Comparison of ENCODE assay signal across 1 cellular context in the genomic region with DNA sequence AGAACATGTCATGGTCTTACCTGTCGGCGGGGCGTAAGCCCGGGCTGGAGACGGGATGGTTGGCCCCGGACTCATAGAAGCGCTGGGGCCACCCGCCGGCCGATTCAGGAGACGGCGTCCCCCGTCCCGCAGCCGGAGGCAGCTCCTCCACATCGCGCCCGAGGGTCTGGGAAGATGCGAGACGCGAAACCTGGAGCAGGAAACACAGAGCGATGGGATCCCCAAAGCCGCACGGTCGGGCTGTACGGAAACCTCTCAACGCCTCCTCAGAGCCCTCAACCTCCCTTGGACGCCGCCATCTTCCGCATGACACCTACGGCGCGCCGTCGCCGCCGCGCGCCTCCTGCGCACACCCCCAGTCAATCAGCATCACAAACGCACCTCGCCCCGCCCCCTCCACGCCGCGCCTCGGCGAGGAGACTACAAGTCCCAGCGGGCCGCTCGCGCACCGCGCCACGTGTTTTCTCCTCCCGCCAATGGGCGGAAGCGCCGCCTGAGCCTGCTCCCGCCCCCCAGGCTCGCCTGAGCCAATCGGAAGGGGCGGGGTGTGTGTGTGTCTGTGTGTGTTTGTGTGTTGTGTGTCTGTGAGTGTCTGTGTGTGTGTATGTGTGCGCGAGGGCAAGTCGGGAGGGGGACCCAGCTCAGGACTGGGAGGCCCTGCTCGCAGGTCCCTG.
TF ChIP-seq lines count a peak whose summit lies in the region.

A gene (minus strand): TSS at position 308 of the 674 bp plus-strand sequence. CDS start 155 bp downstream, at position 153.
A gene (plus strand): TSS at position 548 of the 674 bp plus-strand sequence. CDS start 57 bp downstream, at position 605.

TF ChIP-seq in WTC11, 78 proteins besides CTCF, POLR2A, EP300 and RAD21 (continued from another document and continues in another):
- TF ChIP-seq, protein P1, sequence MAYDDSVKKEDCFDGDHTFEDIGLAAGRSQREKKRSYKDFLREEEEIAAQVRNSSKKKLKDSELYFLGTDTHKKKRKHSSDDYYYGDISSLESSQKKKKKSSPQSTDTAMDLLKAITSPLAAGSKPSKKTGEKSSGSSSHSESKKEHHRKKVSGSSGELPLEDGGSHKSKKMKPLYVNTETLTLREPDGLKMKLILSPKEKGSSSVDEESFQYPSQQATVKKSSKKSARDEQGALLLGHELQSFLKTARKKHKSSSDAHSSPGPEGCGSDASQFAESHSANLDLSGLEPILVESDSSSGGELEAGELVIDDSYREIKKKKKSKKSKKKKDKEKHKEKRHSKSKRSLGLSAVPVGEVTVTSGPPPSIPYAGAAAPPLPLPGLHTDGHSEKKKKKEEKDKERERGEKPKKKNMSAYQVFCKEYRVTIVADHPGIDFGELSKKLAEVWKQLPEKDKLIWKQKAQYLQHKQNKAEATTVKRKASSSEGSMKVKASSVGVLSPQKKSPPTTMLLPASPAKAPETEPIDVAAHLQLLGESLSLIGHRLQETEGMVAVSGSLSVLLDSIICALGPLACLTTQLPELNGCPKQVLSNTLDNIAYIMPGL (CRISPR knock-in tag; IDR thresholded peaks at IDR 0.05): no peak
- TF ChIP-seq, protein P2, sequence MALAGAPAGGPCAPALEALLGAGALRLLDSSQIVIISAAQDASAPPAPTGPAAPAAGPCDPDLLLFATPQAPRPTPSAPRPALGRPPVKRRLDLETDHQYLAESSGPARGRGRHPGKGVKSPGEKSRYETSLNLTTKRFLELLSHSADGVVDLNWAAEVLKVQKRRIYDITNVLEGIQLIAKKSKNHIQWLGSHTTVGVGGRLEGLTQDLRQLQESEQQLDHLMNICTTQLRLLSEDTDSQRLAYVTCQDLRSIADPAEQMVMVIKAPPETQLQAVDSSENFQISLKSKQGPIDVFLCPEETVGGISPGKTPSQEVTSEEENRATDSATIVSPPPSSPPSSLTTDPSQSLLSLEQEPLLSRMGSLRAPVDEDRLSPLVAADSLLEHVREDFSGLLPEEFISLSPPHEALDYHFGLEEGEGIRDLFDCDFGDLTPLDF (CRISPR knock-in tag; IDR thresholded peaks at IDR 0.05): 0 out of 2 replicates have a peak, but pooled peaks have one; percentile 23
- TF ChIP-seq ESRRA (CRISPR knock-in tag; IDR thresholded peaks at IDR 0.05; ENCODE audit: borderline replicate concordance): no peak
- TF ChIP-seq, protein P3, sequence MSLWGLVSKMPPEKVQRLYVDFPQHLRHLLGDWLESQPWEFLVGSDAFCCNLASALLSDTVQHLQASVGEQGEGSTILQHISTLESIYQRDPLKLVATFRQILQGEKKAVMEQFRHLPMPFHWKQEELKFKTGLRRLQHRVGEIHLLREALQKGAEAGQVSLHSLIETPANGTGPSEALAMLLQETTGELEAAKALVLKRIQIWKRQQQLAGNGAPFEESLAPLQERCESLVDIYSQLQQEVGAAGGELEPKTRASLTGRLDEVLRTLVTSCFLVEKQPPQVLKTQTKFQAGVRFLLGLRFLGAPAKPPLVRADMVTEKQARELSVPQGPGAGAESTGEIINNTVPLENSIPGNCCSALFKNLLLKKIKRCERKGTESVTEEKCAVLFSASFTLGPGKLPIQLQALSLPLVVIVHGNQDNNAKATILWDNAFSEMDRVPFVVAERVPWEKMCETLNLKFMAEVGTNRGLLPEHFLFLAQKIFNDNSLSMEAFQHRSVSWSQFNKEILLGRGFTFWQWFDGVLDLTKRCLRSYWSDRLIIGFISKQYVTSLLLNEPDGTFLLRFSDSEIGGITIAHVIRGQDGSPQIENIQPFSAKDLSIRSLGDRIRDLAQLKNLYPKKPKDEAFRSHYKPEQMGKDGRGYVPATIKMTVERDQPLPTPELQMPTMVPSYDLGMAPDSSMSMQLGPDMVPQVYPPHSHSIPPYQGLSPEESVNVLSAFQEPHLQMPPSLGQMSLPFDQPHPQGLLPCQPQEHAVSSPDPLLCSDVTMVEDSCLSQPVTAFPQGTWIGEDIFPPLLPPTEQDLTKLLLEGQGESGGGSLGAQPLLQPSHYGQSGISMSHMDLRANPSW (CRISPR knock-in tag; conservative IDR thresholded peaks at IDR 0.05; ENCODE audit: low read depth): no peak
- TF ChIP-seq, protein P4, sequence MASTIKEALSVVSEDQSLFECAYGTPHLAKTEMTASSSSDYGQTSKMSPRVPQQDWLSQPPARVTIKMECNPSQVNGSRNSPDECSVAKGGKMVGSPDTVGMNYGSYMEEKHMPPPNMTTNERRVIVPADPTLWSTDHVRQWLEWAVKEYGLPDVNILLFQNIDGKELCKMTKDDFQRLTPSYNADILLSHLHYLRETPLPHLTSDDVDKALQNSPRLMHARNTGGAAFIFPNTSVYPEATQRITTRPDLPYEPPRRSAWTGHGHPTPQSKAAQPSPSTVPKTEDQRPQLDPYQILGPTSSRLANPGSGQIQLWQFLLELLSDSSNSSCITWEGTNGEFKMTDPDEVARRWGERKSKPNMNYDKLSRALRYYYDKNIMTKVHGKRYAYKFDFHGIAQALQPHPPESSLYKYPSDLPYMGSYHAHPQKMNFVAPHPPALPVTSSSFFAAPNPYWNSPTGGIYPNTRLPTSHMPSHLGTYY (CRISPR knock-in tag; IDR thresholded peaks at IDR 0.05): no peak
- no peak for TF ChIP-seq ZNF121 (CRISPR knock-in tag; IDR thresholded peaks at IDR 0.05)
- TF ChIP-seq, protein P5, sequence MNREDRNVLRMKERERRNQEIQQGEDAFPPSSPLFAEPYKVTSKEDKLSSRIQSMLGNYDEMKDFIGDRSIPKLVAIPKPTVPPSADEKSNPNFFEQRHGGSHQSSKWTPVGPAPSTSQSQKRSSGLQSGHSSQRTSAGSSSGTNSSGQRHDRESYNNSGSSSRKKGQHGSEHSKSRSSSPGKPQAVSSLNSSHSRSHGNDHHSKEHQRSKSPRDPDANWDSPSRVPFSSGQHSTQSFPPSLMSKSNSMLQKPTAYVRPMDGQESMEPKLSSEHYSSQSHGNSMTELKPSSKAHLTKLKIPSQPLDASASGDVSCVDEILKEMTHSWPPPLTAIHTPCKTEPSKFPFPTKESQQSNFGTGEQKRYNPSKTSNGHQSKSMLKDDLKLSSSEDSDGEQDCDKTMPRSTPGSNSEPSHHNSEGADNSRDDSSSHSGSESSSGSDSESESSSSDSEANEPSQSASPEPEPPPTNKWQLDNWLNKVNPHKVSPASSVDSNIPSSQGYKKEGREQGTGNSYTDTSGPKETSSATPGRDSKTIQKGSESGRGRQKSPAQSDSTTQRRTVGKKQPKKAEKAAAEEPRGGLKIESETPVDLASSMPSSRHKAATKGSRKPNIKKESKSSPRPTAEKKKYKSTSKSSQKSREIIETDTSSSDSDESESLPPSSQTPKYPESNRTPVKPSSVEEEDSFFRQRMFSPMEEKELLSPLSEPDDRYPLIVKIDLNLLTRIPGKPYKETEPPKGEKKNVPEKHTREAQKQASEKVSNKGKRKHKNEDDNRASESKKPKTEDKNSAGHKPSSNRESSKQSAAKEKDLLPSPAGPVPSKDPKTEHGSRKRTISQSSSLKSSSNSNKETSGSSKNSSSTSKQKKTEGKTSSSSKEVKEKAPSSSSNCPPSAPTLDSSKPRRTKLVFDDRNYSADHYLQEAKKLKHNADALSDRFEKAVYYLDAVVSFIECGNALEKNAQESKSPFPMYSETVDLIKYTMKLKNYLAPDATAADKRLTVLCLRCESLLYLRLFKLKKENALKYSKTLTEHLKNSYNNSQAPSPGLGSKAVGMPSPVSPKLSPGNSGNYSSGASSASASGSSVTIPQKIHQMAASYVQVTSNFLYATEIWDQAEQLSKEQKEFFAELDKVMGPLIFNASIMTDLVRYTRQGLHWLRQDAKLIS (CRISPR knock-in tag; IDR thresholded peaks at IDR 0.05; ENCODE audit: borderline replicate concordance): no peak
- no peak for TF ChIP-seq TEAD1 (CRISPR knock-in tag; IDR thresholded peaks at IDR 0.05)
- TF ChIP-seq, protein P6, sequence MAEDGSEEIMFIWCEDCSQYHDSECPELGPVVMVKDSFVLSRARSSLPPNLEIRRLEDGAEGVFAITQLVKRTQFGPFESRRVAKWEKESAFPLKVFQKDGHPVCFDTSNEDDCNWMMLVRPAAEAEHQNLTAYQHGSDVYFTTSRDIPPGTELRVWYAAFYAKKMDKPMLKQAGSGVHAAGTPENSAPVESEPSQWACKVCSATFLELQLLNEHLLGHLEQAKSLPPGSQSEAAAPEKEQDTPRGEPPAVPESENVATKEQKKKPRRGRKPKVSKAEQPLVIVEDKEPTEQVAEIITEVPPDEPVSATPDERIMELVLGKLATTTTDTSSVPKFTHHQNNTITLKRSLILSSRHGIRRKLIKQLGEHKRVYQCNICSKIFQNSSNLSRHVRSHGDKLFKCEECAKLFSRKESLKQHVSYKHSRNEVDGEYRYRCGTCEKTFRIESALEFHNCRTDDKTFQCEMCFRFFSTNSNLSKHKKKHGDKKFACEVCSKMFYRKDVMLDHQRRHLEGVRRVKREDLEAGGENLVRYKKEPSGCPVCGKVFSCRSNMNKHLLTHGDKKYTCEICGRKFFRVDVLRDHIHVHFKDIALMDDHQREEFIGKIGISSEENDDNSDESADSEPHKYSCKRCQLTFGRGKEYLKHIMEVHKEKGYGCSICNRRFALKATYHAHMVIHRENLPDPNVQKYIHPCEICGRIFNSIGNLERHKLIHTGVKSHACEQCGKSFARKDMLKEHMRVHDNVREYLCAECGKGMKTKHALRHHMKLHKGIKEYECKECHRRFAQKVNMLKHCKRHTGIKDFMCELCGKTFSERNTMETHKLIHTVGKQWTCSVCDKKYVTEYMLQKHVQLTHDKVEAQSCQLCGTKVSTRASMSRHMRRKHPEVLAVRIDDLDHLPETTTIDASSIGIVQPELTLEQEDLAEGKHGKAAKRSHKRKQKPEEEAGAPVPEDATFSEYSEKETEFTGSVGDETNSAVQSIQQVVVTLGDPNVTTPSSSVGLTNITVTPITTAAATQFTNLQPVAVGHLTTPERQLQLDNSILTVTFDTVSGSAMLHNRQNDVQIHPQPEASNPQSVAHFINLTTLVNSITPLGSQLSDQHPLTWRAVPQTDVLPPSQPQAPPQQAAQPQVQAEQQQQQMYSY (CRISPR knock-in tag; IDR thresholded peaks at IDR 0.05): peak; percentile 84
- no peak for TF ChIP-seq HMGA2 (CRISPR knock-in tag; IDR thresholded peaks at IDR 0.05)
- TF ChIP-seq ZNF416 (CRISPR knock-in tag; IDR thresholded peaks at IDR 0.05): no peak
- no peak for TF ChIP-seq ELF4 (CRISPR knock-in tag; IDR thresholded peaks at IDR 0.05; ENCODE audit: low read depth)
- peak; percentile 98 for TF ChIP-seq SP1 (CRISPR knock-in tag; conservative IDR thresholded peaks at IDR 0.05)
- TF ChIP-seq, protein P7, sequence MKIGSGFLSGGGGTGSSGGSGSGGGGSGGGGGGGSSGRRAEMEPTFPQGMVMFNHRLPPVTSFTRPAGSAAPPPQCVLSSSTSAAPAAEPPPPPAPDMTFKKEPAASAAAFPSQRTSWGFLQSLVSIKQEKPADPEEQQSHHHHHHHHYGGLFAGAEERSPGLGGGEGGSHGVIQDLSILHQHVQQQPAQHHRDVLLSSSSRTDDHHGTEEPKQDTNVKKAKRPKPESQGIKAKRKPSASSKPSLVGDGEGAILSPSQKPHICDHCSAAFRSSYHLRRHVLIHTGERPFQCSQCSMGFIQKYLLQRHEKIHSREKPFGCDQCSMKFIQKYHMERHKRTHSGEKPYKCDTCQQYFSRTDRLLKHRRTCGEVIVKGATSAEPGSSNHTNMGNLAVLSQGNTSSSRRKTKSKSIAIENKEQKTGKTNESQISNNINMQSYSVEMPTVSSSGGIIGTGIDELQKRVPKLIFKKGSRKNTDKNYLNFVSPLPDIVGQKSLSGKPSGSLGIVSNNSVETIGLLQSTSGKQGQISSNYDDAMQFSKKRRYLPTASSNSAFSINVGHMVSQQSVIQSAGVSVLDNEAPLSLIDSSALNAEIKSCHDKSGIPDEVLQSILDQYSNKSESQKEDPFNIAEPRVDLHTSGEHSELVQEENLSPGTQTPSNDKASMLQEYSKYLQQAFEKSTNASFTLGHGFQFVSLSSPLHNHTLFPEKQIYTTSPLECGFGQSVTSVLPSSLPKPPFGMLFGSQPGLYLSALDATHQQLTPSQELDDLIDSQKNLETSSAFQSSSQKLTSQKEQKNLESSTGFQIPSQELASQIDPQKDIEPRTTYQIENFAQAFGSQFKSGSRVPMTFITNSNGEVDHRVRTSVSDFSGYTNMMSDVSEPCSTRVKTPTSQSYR (CRISPR knock-in tag; IDR thresholded peaks at IDR 0.05): no peak
- no peak for TF ChIP-seq RELA (CRISPR knock-in tag; IDR thresholded peaks at IDR 0.05; ENCODE audit: borderline replicate concordance)
- peak; percentile 90; the same call in 1 of the 2 replicates for TF ChIP-seq CREM (CRISPR knock-in tag; IDR thresholded peaks at IDR 0.05)
- TF ChIP-seq, protein P8, sequence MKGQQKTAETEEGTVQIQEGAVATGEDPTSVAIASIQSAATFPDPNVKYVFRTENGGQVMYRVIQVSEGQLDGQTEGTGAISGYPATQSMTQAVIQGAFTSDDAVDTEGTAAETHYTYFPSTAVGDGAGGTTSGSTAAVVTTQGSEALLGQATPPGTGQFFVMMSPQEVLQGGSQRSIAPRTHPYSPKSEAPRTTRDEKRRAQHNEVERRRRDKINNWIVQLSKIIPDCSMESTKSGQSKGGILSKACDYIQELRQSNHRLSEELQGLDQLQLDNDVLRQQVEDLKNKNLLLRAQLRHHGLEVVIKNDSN (CRISPR knock-in tag; IDR thresholded peaks at IDR 0.05): peak; percentile 99
- no peak for TF ChIP-seq NFE2L1 (CRISPR knock-in tag; IDR thresholded peaks at IDR 0.05)
- TF ChIP-seq MXD4 (CRISPR knock-in tag; IDR thresholded peaks at IDR 0.05; ENCODE audit: borderline replicate concordance): no peak
- TF ChIP-seq, protein P9, sequence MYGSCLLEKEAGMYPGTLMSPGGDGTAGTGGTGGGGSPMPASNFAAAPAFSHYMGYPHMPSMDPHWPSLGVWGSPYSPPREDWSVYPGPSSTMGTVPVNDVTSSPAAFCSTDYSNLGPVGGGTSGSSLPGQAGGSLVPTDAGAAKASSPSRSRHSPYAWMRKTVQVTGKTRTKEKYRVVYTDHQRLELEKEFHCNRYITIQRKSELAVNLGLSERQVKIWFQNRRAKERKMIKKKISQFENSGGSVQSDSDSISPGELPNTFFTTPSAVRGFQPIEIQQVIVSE (CRISPR knock-in tag; IDR thresholded peaks at IDR 0.05; ENCODE audit: borderline replicate concordance): no peak
- no peak for TF ChIP-seq TEAD4 (CRISPR knock-in tag; IDR thresholded peaks at IDR 0.05)
- no peak for TF ChIP-seq SMAD3 (CRISPR knock-in tag; IDR thresholded peaks at IDR 0.05; ENCODE audit: borderline replicate concordance)
- TF ChIP-seq NFYB (CRISPR knock-in tag; conservative IDR thresholded peaks at IDR 0.05; ENCODE audit: low read depth): peak; percentile 98
- TF ChIP-seq NR1H2 (CRISPR knock-in tag; IDR thresholded peaks at IDR 0.05): no peak
- no peak for TF ChIP-seq SMAD4 (CRISPR knock-in tag; IDR thresholded peaks at IDR 0.05)
- no peak for TF ChIP-seq NR2C2 (CRISPR knock-in tag; IDR thresholded peaks at IDR 0.05)
- TF ChIP-seq, protein P10, sequence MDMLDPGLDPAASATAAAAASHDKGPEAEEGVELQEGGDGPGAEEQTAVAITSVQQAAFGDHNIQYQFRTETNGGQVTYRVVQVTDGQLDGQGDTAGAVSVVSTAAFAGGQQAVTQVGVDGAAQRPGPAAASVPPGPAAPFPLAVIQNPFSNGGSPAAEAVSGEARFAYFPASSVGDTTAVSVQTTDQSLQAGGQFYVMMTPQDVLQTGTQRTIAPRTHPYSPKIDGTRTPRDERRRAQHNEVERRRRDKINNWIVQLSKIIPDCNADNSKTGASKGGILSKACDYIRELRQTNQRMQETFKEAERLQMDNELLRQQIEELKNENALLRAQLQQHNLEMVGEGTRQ (CRISPR knock-in tag; IDR thresholded peaks at IDR 0.05): peak; percentile 99
- TF ChIP-seq ZNF423 (CRISPR knock-in tag; IDR thresholded peaks at IDR 0.05): no peak
